In the genomic region with DNA sequence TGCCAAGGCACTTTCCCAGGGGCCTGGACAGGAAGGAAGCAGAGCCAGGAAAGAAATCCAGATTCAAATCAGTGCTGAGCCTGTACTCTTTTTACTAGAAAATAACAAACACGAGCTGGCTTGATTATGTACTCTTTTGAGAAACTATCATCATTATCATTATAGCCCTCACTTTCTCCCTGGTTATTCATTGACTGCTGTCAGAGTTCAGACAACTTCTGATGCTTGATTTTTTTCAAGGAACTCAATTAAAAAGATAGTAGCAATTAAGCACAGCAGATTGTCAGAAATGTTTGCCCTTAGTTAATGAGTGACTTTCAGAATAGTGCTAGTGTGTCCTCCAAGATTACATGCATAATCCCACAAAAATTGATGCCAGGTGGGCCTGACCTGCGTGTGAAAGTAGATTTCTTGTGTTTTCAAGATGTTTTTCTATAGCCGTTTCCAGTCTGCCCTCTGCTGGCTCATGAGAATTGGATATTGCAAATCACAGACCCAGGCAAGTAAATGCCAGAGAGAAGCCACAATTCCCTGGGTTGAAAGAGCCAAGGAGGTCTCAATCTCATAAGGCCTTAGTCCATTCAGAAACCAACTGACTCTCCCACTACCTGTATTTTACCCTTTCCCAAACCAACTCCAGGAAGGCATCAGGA, we compare ENCODE assay signal across 8 cellular contexts. TPM values are rescaled to one million over a fixed set of nuclear protein-coding genes. Genes with fewer than 3 reads are reported as not detected.
DNase-seq lines count a peak whose midpoint lies in the region; ATAC-seq, FAIRE-seq and TF ChIP-seq lines count a peak whose summit lies in the region.

No MANE protein-coding gene starts in this region.

- CTCF ChIA-PET in activated CD4-positive, alpha-beta T cell treated with anti-CD3 and anti-CD28 coated beads, Interleukin-2, amount 10 ng/mL, durations not matched to agents 7 days and 5 days (lab: Charles Lee) = no interaction called here
- CTCF ChIA-PET in CD8-positive, alpha-beta memory T cell (lab: Charles Lee) = no interaction called here

- POLR2A ChIA-PET in activated CD4-positive, alpha-beta T cell treated with anti-CD3 and anti-CD28 coated beads, Interleukin-2, amount 10 ng/mL, durations not matched to agents 7 days and 5 days (lab: Charles Lee) = no interaction called here
- POLR2A ChIA-PET in CD8-positive, alpha-beta memory T cell (lab: Charles Lee) = no interaction called here

- no peaks in the 10 kb centered on the region for H3K27me3 Mint-ChIP-seq in activated CD4-positive, alpha-beta T cell treated with anti-CD3 and anti-CD28 coated beads, Interleukin-2, amount 10 ng/mL, durations not matched to agents 7 days and 5 days
- peaks cover under 1 to 2% of the 10 kb centered on the region in 2 donors for H3K27me3 Mint-ChIP-seq in CD8-positive, alpha-beta memory T cell

- H3K36me3 Mint-ChIP-seq in activated CD4-positive, alpha-beta T cell treated with anti-CD3 and anti-CD28 coated beads, Interleukin-2, amount 10 ng/mL, durations not matched to agents 7 days and 5 days (ENCODE audit: low read depth) = no peaks in the 10 kb centered on the region
- no peaks in the 10 kb centered on the region for H3K36me3 Mint-ChIP-seq in CD8-positive, alpha-beta memory T cell

- ATAC-seq in RWPE2 (ENCODE audit: low read depth) (0 out of 3 replicates have a peak, but pooled peaks have one; percentile 19), left lobe of liver (peak; percentile 74), GM18858 (IDR thresholded peaks at IDR 0.05; ENCODE audit: unreplicated experiment) (no peak)

- peak; percentile 8 for TF ChIP-seq CTCF in D721Med (IDR thresholded peaks at IDR 0.05; ENCODE audit: insufficient read depth, missing control alignments)
- peak; percentile 53 for TF ChIP-seq CTCF in RWPE2 (IDR thresholded peaks at IDR 0.05; ENCODE audit: poor library complexity, severe bottlenecking)
- no peak for TF ChIP-seq CTCF in tibial artery (IDR thresholded peaks at IDR 0.05)

- intact Hi-C loops in tibial artery (cut with DNase I; ENCODE audit: low total_unique reads) = no loop called here

- H3K4me1 Mint-ChIP-seq in activated CD4-positive, alpha-beta T cell treated with anti-CD3 and anti-CD28 coated beads, Interleukin-2, amount 10 ng/mL, durations not matched to agents 7 days and 5 days = no peaks in the 10 kb centered on the region
- no peaks in the 10 kb centered on the region for H3K4me1 Mint-ChIP-seq in CD8-positive, alpha-beta memory T cell

- H3K27ac ChIP-seq in RWPE2 (ENCODE audit: poor library complexity, severe bottlenecking) (no peak overlapping the region), tibial artery (no peak overlapping the region)
- no peak overlapping the region for H3K27ac ChIP-seq in CD8-positive, alpha-beta memory T cell (ENCODE audit: low read depth, low read length)

- H3K4me3 ChIP-seq in RWPE2 (ENCODE audit: severe bottlenecking) (no peak overlapping the region), tibial artery (no peak overlapping the region)
- H3K4me3 ChIP-seq in CD8-positive, alpha-beta memory T cell (ENCODE audit: low read length) = no peak overlapping the region

- H3K4me3 Mint-ChIP-seq in activated CD4-positive, alpha-beta T cell treated with anti-CD3 and anti-CD28 coated beads, Interleukin-2, amount 10 ng/mL, durations not matched to agents 7 days and 5 days = no peak overlapping the region
- no peak overlapping the region for H3K4me3 Mint-ChIP-seq in CD8-positive, alpha-beta memory T cell

- no peaks in the 10 kb centered on the region for H3K9me3 ChIP-seq in RWPE2 (ENCODE audit: severe bottlenecking)
- no peaks in the 10 kb centered on the region for H3K9me3 ChIP-seq in tibial artery
- no peaks in the 10 kb centered on the region for H3K9me3 ChIP-seq in CD8-positive, alpha-beta memory T cell (ENCODE audit: low read length)

- no peak for FAIRE-seq in D721Med (lab: Jason Lieb, UNC)

- H3K4me1 ChIP-seq in RWPE2 (ENCODE audit: insufficient read depth, poor library complexity, severe bottlenecking) = peaks cover 3% of the 10 kb centered on the region
- H3K4me1 ChIP-seq in tibial artery = no peaks in the 10 kb centered on the region
- no peaks in the 10 kb centered on the region for H3K4me1 ChIP-seq in CD8-positive, alpha-beta memory T cell (ENCODE audit: insufficient read depth, low read length)

- no peak for DNase-seq in D721Med (ENCODE audit: insufficient read length, low spot score)
- DNase-seq in H4 (ENCODE audit: low spot score) = peak; percentile 8
- no peak for DNase-seq in RWPE2 (ENCODE audit: low spot score)
- no peak for DNase-seq in left lobe of liver (ENCODE audit: low spot score)
- no peak for DNase-seq in tibial artery
- no peak for DNase-seq in activated CD4-positive, alpha-beta T cell treated with anti-CD3 and anti-CD28 coated beads, Interleukin-2, amount 10 ng/mL, durations not matched to agents 7 days and 5 days
- DNase-seq in CD8-positive, alpha-beta memory T cell = no peak

- H3K27ac Mint-ChIP-seq in activated CD4-positive, alpha-beta T cell treated with anti-CD3 and anti-CD28 coated beads, Interleukin-2, amount 10 ng/mL, durations not matched to agents 7 days and 5 days = no peak overlapping the region
- H3K27ac Mint-ChIP-seq in CD8-positive, alpha-beta memory T cell = peak overlapping the region in 2 of 8 donors; percentile 43 to 84

- no peaks in the 10 kb centered on the region for H3K27me3 ChIP-seq in RWPE2 (ENCODE audit: insufficient read depth, poor library complexity, severe bottlenecking)
- no peaks in the 10 kb centered on the region for H3K27me3 ChIP-seq in tibial artery
- H3K27me3 ChIP-seq in CD8-positive, alpha-beta memory T cell (ENCODE audit: insufficient read depth, low read length, poor library complexity, severe bottlenecking) = no peaks in the 10 kb centered on the region

- H3K9me3 Mint-ChIP-seq in activated CD4-positive, alpha-beta T cell treated with anti-CD3 and anti-CD28 coated beads, Interleukin-2, amount 10 ng/mL, durations not matched to agents 7 days and 5 days = no peaks in the 10 kb centered on the region
- no peaks in the 10 kb centered on the region for H3K9me3 Mint-ChIP-seq in CD8-positive, alpha-beta memory T cell

- H3K36me3 ChIP-seq in RWPE2 (ENCODE audit: low read depth) = no peaks in the 10 kb centered on the region
- H3K36me3 ChIP-seq in tibial artery = no peaks in the 10 kb centered on the region
- no peaks in the 10 kb centered on the region for H3K36me3 ChIP-seq in CD8-positive, alpha-beta memory T cell (ENCODE audit: insufficient read depth, low read length)

RNA-seq across cellular contexts. Expression of a gene that starts 14.3 kb away (rescaled TPM):
- not detected in 2 replicates for total RNA-seq in H4 (2014; rRNA removed; shearing (Covaris generic))
- 15.6 TPM for total RNA-seq in left lobe of liver
- total RNA-seq in activated CD4-positive, alpha-beta T cell treated with anti-CD3 and anti-CD28 coated beads, Interleukin-2, amount 10 ng/mL, durations not matched to agents 7 days and 5 days = 1 to 10 TPM; 5.9 to 6.1 TPM
- total RNA-seq in CD8-positive, alpha-beta memory T cell = 10 to 100 TPM in 1 of 2 experiments, 1 to 10 TPM in 1; 8.5 to 10.0 TPM
- 14.0 TPM for polyA plus RNA-seq in CD8-positive, alpha-beta memory T cell

Comparison
In these comparisons a context has a peak if more than half of its experiments do, and no peak if none do; other contexts are left out.
1. CTCF ChIP-seq: peak in D721Med (single experiment) and RWPE2 (single experiment); none in tibial artery (0 of 2).